2 cellular contexts compared by ENCODE assay signal in the genomic region with DNA sequence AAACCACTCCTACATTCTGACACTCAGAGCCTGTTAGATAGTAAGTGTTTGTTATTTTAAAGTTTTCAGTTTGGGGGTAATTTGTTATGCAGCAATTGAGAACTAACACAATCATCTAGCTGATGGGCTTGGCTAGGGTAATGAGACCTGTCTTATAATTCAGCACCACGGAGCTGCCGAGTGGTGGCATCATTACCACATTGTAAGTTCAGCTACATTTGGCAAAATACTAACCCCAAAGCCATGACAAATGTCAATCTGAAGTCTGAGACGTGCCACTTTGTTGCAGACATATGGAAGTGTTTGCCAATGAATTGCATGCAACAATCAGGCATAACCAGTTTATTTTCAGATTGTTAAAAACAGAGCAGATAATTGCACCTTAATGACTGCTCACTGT.
TF ChIP-seq lines count a peak whose summit lies in the region.

No MANE protein-coding gene starts in this region.

TF ChIP-seq in IMR-90, 13 proteins besides CTCF, POLR2A, EP300 and RAD21 (continued from another document):
- TF ChIP-seq RFX5 (IDR thresholded peaks at IDR 0.05; ENCODE audit: low read depth, low read length) (no peak), CEBPB (IDR thresholded peaks at IDR 0.05; ENCODE audit: low read depth, low read length) (no peak), NFE2L2 (IDR thresholded peaks at IDR 0.05; ENCODE audit: low read depth, low read length) (no peak), MXI1 (IDR thresholded peaks at IDR 0.05; ENCODE audit: borderline replicate concordance, low read depth, low read length) (no peak), MAZ (IDR thresholded peaks at IDR 0.05; ENCODE audit: borderline replicate concordance, low read depth, low read length) (no peak), CHD1 (IDR thresholded peaks at IDR 0.05; ENCODE audit: low read depth, low read length) (no peak), FOS (IDR thresholded peaks at IDR 0.05; ENCODE audit: low read depth, low read length) (no peak), MAFK (IDR thresholded peaks at IDR 0.05; ENCODE audit: low read depth, low read length) (no peak), BHLHE40 (IDR thresholded peaks at IDR 0.05; ENCODE audit: low read depth, low read length) (no peak)
- TF ChIP-seq, protein P1, sequence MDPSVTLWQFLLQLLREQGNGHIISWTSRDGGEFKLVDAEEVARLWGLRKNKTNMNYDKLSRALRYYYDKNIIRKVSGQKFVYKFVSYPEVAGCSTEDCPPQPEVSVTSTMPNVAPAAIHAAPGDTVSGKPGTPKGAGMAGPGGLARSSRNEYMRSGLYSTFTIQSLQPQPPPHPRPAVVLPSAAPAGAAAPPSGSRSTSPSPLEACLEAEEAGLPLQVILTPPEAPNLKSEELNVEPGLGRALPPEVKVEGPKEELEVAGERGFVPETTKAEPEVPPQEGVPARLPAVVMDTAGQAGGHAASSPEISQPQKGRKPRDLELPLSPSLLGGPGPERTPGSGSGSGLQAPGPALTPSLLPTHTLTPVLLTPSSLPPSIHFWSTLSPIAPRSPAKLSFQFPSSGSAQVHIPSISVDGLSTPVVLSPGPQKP (IDR thresholded peaks at IDR 0.05; ENCODE audit: borderline replicate concordance, low read depth, low read length): no peak
- TF ChIP-seq, protein P2, sequence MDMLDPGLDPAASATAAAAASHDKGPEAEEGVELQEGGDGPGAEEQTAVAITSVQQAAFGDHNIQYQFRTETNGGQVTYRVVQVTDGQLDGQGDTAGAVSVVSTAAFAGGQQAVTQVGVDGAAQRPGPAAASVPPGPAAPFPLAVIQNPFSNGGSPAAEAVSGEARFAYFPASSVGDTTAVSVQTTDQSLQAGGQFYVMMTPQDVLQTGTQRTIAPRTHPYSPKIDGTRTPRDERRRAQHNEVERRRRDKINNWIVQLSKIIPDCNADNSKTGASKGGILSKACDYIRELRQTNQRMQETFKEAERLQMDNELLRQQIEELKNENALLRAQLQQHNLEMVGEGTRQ (IDR thresholded peaks at IDR 0.05; ENCODE audit: low read depth, low read length): no peak

TF ChIP-seq in liver, 16 proteins besides CTCF, POLR2A, EP300 and RAD21:
- TF ChIP-seq, protein P3, sequence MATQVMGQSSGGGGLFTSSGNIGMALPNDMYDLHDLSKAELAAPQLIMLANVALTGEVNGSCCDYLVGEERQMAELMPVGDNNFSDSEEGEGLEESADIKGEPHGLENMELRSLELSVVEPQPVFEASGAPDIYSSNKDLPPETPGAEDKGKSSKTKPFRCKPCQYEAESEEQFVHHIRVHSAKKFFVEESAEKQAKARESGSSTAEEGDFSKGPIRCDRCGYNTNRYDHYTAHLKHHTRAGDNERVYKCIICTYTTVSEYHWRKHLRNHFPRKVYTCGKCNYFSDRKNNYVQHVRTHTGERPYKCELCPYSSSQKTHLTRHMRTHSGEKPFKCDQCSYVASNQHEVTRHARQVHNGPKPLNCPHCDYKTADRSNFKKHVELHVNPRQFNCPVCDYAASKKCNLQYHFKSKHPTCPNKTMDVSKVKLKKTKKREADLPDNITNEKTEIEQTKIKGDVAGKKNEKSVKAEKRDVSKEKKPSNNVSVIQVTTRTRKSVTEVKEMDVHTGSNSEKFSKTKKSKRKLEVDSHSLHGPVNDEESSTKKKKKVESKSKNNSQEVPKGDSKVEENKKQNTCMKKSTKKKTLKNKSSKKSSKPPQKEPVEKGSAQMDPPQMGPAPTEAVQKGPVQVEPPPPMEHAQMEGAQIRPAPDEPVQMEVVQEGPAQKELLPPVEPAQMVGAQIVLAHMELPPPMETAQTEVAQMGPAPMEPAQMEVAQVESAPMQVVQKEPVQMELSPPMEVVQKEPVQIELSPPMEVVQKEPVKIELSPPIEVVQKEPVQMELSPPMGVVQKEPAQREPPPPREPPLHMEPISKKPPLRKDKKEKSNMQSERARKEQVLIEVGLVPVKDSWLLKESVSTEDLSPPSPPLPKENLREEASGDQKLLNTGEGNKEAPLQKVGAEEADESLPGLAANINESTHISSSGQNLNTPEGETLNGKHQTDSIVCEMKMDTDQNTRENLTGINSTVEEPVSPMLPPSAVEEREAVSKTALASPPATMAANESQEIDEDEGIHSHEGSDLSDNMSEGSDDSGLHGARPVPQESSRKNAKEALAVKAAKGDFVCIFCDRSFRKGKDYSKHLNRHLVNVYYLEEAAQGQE (IDR thresholded peaks at IDR 0.05): peak; percentile 20
- no peak for TF ChIP-seq FOXA1 (IDR thresholded peaks at IDR 0.05)
